In genomic region chr2:184186436-184186835, GRCh38 we compare ENCODE assay signal across 27 cellular contexts.
"Had no signal": no experiment of that assay in that cellular context is flagged by ENCODE, and none has a peak within 500 bp of the region (broad histone marks: within the 10 kb centered on the region; RNA-seq: fewer than 3 reads in every experiment).

No MANE protein-coding gene starts in this region.

- H3K36me3 ChIP-seq: colonic mucosa, esophagus muscularis mucosa, esophagus squamous epithelium, gastrocnemius medialis, gastroesophageal sphincter, heart left ventricle, heart right ventricle had no signal

- FAIRE-seq: colon, endothelial cell of umbilical vein, frontal cortex had no signal

- H3K27ac ChIP-seq: colonic mucosa, coronary artery, dorsolateral prefrontal cortex, epithelial cell of prostate, esophagus muscularis mucosa, esophagus squamous epithelium, foreskin keratinocyte, gastrocnemius medialis, gastroesophageal sphincter, heart left ventricle, heart right ventricle had no signal

- H3K27me3 ChIP-seq: colonic mucosa, dorsolateral prefrontal cortex, esophagus muscularis mucosa, esophagus squamous epithelium, foreskin keratinocyte, gastrocnemius medialis, gastroesophageal sphincter, heart left ventricle, heart right ventricle had no signal

- H3K9me3 ChIP-seq: colonic mucosa, esophagus squamous epithelium, gastroesophageal sphincter had no signal

- DNase-seq: colonic mucosa; cortex of kidney; dermis blood vessel endothelial cell; dorsolateral prefrontal cortex; effector CD4-positive, alpha-beta T cell; effector CD8-positive, alpha-beta T cell; effector memory CD4-positive, alpha-beta T cell; effector memory CD8-positive, alpha-beta T cell; endodermal cell; erythroblast; esophagus squamous epithelium; foreskin fibroblast; foreskin keratinocyte; foreskin melanocyte; gastrocnemius medialis; glutamatergic neuron; head of caudate nucleus; heart left ventricle; heart right ventricle had no signal

- H3K4me3 ChIP-seq: colonic mucosa, coronary artery, dorsolateral prefrontal cortex, esophagus muscularis mucosa, esophagus squamous epithelium, gastrocnemius medialis, gastroesophageal sphincter, heart left ventricle, heart right ventricle had no signal

- ATAC-seq: effector memory CD8-positive, alpha-beta T cell; esophagus mucosa; foreskin keratinocyte; gastrocnemius medialis; gastroesophageal sphincter; heart left ventricle; heart right ventricle had no signal

- H3K4me1 ChIP-seq: colonic mucosa, esophagus muscularis mucosa, esophagus squamous epithelium, foreskin keratinocyte, gastrocnemius medialis, gastroesophageal sphincter, heart left ventricle, heart right ventricle had no signal
